Comparison of ENCODE assay signal across 16 cellular contexts in genomic region chr21:29033871-29034270, GRCh38.
"Had no signal": no experiment of that assay in that cellular context is flagged by ENCODE, and none has a peak within 500 bp of the region (broad histone marks: within the 10 kb centered on the region; RNA-seq: fewer than 3 reads in every experiment).

No MANE protein-coding gene starts in this region.

- H3K4me3 ChIP-seq: cardiac muscle cell, gastrocnemius medialis, left ventricle myocardium inferior, SJSA1, spleen, thoracic aorta, uterus had no signal

- ATAC-seq: gastrocnemius medialis, right cardiac atrium had no signal

- H3K36me3 ChIP-seq: uterus had no signal

- H3K9me3 ChIP-seq: gastrocnemius medialis, left ventricle myocardium inferior, SJSA1, spleen, thoracic aorta, uterus had no signal

- H3K27ac ChIP-seq: cardiac muscle cell, gastrocnemius medialis, left ventricle myocardium inferior, SJSA1, uterus had no signal

- H3K4me1 ChIP-seq: gastrocnemius medialis, left ventricle myocardium inferior, SJSA1, uterus had no signal

- DNase-seq: activated CD4-positive, alpha-beta T cell treated with anti-CD3 and anti-CD28 coated beads for 48 hours; activated CD8-positive, alpha-beta memory T cell treated with anti-CD3 and anti-CD28 coated beads for 24 hours; activated gamma-delta T cell; gastrocnemius medialis; islet precursor cell; left ventricle myocardium inferior; mesendoderm; right cardiac atrium; spleen; stimulated activated CD4-positive, alpha-beta T cell treated with anti-CD3 and anti-CD28 coated beads, Interleukin-1b, Interleukin-23, amount 100 ng/mL, for 48 hours; stimulated activated naive CD4-positive, alpha-beta T cell treated with Interleukin-2 at 50 U/mL for 16 hours; T-helper 9 cell; uterus had no signal

- H3K27me3 ChIP-seq: cardiac muscle cell, gastrocnemius medialis, SJSA1, spleen, uterus had no signal
